ENCODE assay signal across 17 cellular contexts in genomic region chr10:79162861-79163662, GRCh38.
DNase-seq lines count a peak whose midpoint lies in the region; ATAC-seq, FAIRE-seq and TF ChIP-seq lines count a peak whose summit lies in the region.
"Had no signal": no experiment of that assay in that cellular context is flagged by ENCODE, and none has a peak within 500 bp of the region (broad histone marks: within the 10 kb centered on the region; RNA-seq: fewer than 3 reads in every experiment).

No MANE protein-coding gene starts in this region.

- H3K4ac ChIP-seq in trophoblast cell (ENCODE audit: low read depth, low read length): no peak overlapping the region

- TF ChIP-seq CTCF in Caco-2 (IDR thresholded peaks at IDR 0.05; ENCODE audit: insufficient read depth in 1 of 2, low read depth in 1 of 2, low read length in 1 of 2, severe bottlenecking in 1 of 2, unreplicated experiment in 1 of 2) (no peak), Panc1 (IDR thresholded peaks at IDR 0.05) (no peak)

- H3K36me3 Mint-ChIP-seq in Caco-2 (ENCODE audit: insufficient read depth, unreplicated experiment): peaks cover 49% of the 10 kb centered on the region
- no peaks in the 10 kb centered on the region for H3K36me3 Mint-ChIP-seq in activated T-helper 1 cell treated with anti-CD3 and anti-CD28 coated beads, Interleukin-12 subunit alpha, Interleukin-12 subunit beta, Interleukin-2, Interleukin-4 antibody, amounts not matched to agents 30 ng/mL and 10 ng/mL and 1 ng/mL, durations not matched to agents 14 hours and 24 hours and 36 hours (ENCODE audit: low read depth)
- no peaks in the 10 kb centered on the region for H3K36me3 Mint-ChIP-seq in activated T-helper 17 cell treated with anti-CD3 and anti-CD28 coated beads, Interleukin-2, amount 50 U/mL, for 72 hours (ENCODE audit: low read depth)
- H3K36me3 Mint-ChIP-seq: memory B cell had no signal

- no peak overlapping the region for H3K14ac ChIP-seq in trophoblast cell (ENCODE audit: low read length)

- no peak overlapping the region for H3K9ac ChIP-seq in trophoblast cell (ENCODE audit: low read length)

- H3K36me3 ChIP-seq in Caco-2 (ENCODE audit: control insufficient read depth, insufficient read depth, low read length) (peaks cover 3% of the 10 kb centered on the region), Panc1 (ENCODE audit: control insufficient read depth, insufficient read depth, low read length) (no peaks in the 10 kb centered on the region), esophagus (ENCODE audit: control insufficient read depth in 2 of 2, insufficient read depth in 2 of 2, low read length in 1 of 2) (peaks cover 10 to 63% of the 10 kb centered on the region in 2 donors), trophoblast cell (ENCODE audit: control insufficient read depth in 1 of 2, insufficient read depth in 2 of 2, low read length in 2 of 2) (peaks cover 54 to 70% of the 10 kb centered on the region in 2 experiments)

- no peak overlapping the region for H4K8ac ChIP-seq in trophoblast cell (ENCODE audit: low read depth, low read length)

- H3K4me3 Mint-ChIP-seq in Caco-2 (ENCODE audit: unreplicated experiment): no peak overlapping the region
- H3K4me3 Mint-ChIP-seq in activated T-helper 1 cell treated with anti-CD3 and anti-CD28 coated beads, Interleukin-12 subunit alpha, Interleukin-12 subunit beta, Interleukin-2, Interleukin-4 antibody, amounts not matched to agents 30 ng/mL and 10 ng/mL and 1 ng/mL, durations not matched to agents 14 hours and 24 hours and 36 hours: no peak overlapping the region
- H3K4me3 Mint-ChIP-seq in activated T-helper 17 cell treated with anti-CD3 and anti-CD28 coated beads, Interleukin-2, amount 50 U/mL, for 72 hours: no peak overlapping the region
- H3K4me3 Mint-ChIP-seq: CD4-positive, alpha-beta memory T cell; memory B cell had no signal

- FAIRE-seq in frontal cortex (lab: Jason Lieb, UNC): no peak

- no peaks in the 10 kb centered on the region for H3K27me3 Mint-ChIP-seq in Caco-2 (ENCODE audit: insufficient read depth, unreplicated experiment)
- peaks cover 2% of the 10 kb centered on the region for H3K27me3 Mint-ChIP-seq in activated T-helper 1 cell treated with anti-CD3 and anti-CD28 coated beads, Interleukin-12 subunit alpha, Interleukin-12 subunit beta, Interleukin-2, Interleukin-4 antibody, amounts not matched to agents 30 ng/mL and 10 ng/mL and 1 ng/mL, durations not matched to agents 14 hours and 24 hours and 36 hours (ENCODE audit: insufficient read depth)
- H3K27me3 Mint-ChIP-seq in activated T-helper 17 cell treated with anti-CD3 and anti-CD28 coated beads, Interleukin-2, amount 50 U/mL, for 72 hours: no peaks in the 10 kb centered on the region
- H3K27me3 Mint-ChIP-seq: CD4-positive, alpha-beta memory T cell had no signal

- peaks cover 19% of the 10 kb centered on the region for H3K79me1 ChIP-seq in trophoblast cell (ENCODE audit: low read length)

- DNase-seq in Caco-2: no peak
- DNase-seq in Panc1 (ENCODE audit: low read depth, low spot score): no peak
- no peak for DNase-seq in trophoblast cell
- DNase-seq in activated T-helper 1 cell treated with anti-CD3 and anti-CD28 coated beads, Interleukin-12 subunit alpha, Interleukin-12 subunit beta, Interleukin-2, Interleukin-4 antibody, amounts not matched to agents 30 ng/mL and 10 ng/mL and 1 ng/mL, durations not matched to agents 14 hours and 24 hours and 36 hours (ENCODE audit: low spot score): no peak
- no peak for DNase-seq in NCI-H1092 (lab: John Stamatoyannopoulos, UW)
- DNase-seq in frontal cortex (ENCODE audit: low spot score in 2 of 2): no peak
- DNase-seq: activated CD4-positive, CD25-positive, alpha-beta regulatory T cell; activated effector memory CD4-positive, alpha-beta T cell treated with anti-CD3 and anti-CD28 coated beads, Interleukin-2, amount 50 U/mL, for 16 hours; NCI-H446; SIG-M5 had no signal

- H3K27me3 ChIP-seq in Caco-2 (replicated peaks; ENCODE audit: control insufficient read depth, insufficient read depth, low read length): no peaks in the 10 kb centered on the region
- no peaks in the 10 kb centered on the region for H3K27me3 ChIP-seq in Panc1 (ENCODE audit: control insufficient read depth, insufficient read depth, low read length)
- H3K27me3 ChIP-seq in esophagus (ENCODE audit: control insufficient read depth in 1 of 2, insufficient read depth in 2 of 2, low read length in 2 of 2): no peaks in the 10 kb centered on the region
- no peaks in the 10 kb centered on the region for H3K27me3 ChIP-seq in trophoblast cell (ENCODE audit: insufficient read depth, low read length)
- H3K27me3 ChIP-seq: tibial nerve had no signal

- H3K79me2 ChIP-seq in trophoblast cell (ENCODE audit: control insufficient read depth, insufficient read depth, low read length, poor library complexity): peaks cover 17% of the 10 kb centered on the region

- no peak overlapping the region for H2BK5ac ChIP-seq in trophoblast cell (ENCODE audit: low read depth, low read length, poor library complexity)

- H3K4me2 ChIP-seq in trophoblast cell (ENCODE audit: low read length): no peak overlapping the region

- in situ Hi-C loops in Panc1 (cut with HindIII; ENCODE audit: low pct_unique_long_range_greater_than_20kb, low sequenced_read_pairs): no loop called here

- no peak overlapping the region for H2AFZ ChIP-seq in trophoblast cell (ENCODE audit: insufficient read depth, low read length, poor library complexity)

- no peak overlapping the region for H3K27ac ChIP-seq in Panc1 (ENCODE audit: low read length)
- peak overlapping the region; percentile 9 to 63 for H3K27ac ChIP-seq in esophagus (ENCODE audit: low read depth in 2 of 2, low read length in 1 of 2)
- no peak overlapping the region for H3K27ac ChIP-seq in trophoblast cell (ENCODE audit: low read depth, low read length)

- peak overlapping the region; percentile 25 for H3K27ac Mint-ChIP-seq in Caco-2 (ENCODE audit: unreplicated experiment)
- H3K27ac Mint-ChIP-seq in activated T-helper 1 cell treated with anti-CD3 and anti-CD28 coated beads, Interleukin-12 subunit alpha, Interleukin-12 subunit beta, Interleukin-2, Interleukin-4 antibody, amounts not matched to agents 30 ng/mL and 10 ng/mL and 1 ng/mL, durations not matched to agents 14 hours and 24 hours and 36 hours: no peak overlapping the region
- no peak overlapping the region for H3K27ac Mint-ChIP-seq in activated T-helper 17 cell treated with anti-CD3 and anti-CD28 coated beads, Interleukin-2, amount 50 U/mL, for 72 hours
- H3K27ac Mint-ChIP-seq: CD4-positive, alpha-beta memory T cell; memory B cell had no signal

- H3K9me3 ChIP-seq in Caco-2: no peaks in the 10 kb centered on the region
- no peaks in the 10 kb centered on the region for H3K9me3 ChIP-seq in Panc1 (ENCODE audit: control insufficient read depth, insufficient read depth, low read depth, low read length)
- no peaks in the 10 kb centered on the region for H3K9me3 ChIP-seq in esophagus (ENCODE audit: control insufficient read depth in 2 of 2, insufficient read depth in 1 of 2, low read depth in 1 of 2, low read length in 1 of 2)
- H3K9me3 ChIP-seq in trophoblast cell (ENCODE audit: insufficient read depth, low read depth, low read length): peaks cover 2% of the 10 kb centered on the region
- H3K9me3 ChIP-seq: tibial nerve had no signal

- H3K4me1 ChIP-seq in Caco-2 (peaks cover 17% of the 10 kb centered on the region), Panc1 (ENCODE audit: control insufficient read depth, insufficient read depth, low read length) (peaks cover 42% of the 10 kb centered on the region), esophagus (ENCODE audit: control insufficient read depth in 2 of 2, insufficient read depth in 2 of 2, low read length in 1 of 2) (peaks cover 9 to 32% of the 10 kb centered on the region in 2 donors), trophoblast cell (ENCODE audit: control insufficient read depth in 1 of 2, insufficient read depth in 2 of 2, low read length in 2 of 2) (peaks cover 25 to 29% of the 10 kb centered on the region in 2 experiments)

- H3K23ac ChIP-seq in trophoblast cell (ENCODE audit: low read length): no peak overlapping the region

- no peak overlapping the region for H4K12ac ChIP-seq in trophoblast cell (ENCODE audit: low read depth, low read length)

- POLR2A ChIA-PET in Caco-2 (lab: Charles Lee): no interaction called here
- POLR2A ChIA-PET in Panc1 (lab: Charles Lee): no interaction called here

- H2AK5ac ChIP-seq in trophoblast cell (ENCODE audit: low read length): no peak overlapping the region

- no peak overlapping the region for H4K91ac ChIP-seq in trophoblast cell (ENCODE audit: low read depth, low read length)

- BruUV-seq in Caco-2 (replicated peaks; lab: Mats Ljungman, UMichigan) (no TSS peak), Panc1 (replicated peaks; lab: Mats Ljungman, UMichigan) (no TSS peak)

- CTCF ChIA-PET in Caco-2 (lab: Charles Lee): no interaction called here
- CTCF ChIA-PET in Panc1 (lab: Charles Lee): no interaction called here

- peaks cover 22% of the 10 kb centered on the region for H3K4me1 Mint-ChIP-seq in Caco-2 (ENCODE audit: low read depth, unreplicated experiment)
- no peaks in the 10 kb centered on the region for H3K4me1 Mint-ChIP-seq in activated T-helper 1 cell treated with anti-CD3 and anti-CD28 coated beads, Interleukin-12 subunit alpha, Interleukin-12 subunit beta, Interleukin-2, Interleukin-4 antibody, amounts not matched to agents 30 ng/mL and 10 ng/mL and 1 ng/mL, durations not matched to agents 14 hours and 24 hours and 36 hours (ENCODE audit: low read depth)
- peaks cover 5% of the 10 kb centered on the region for H3K4me1 Mint-ChIP-seq in activated T-helper 17 cell treated with anti-CD3 and anti-CD28 coated beads, Interleukin-2, amount 50 U/mL, for 72 hours

- 47 to 61% methylated on average over 17 of the region's 17 CpGs for WGBS in esophagus, 2 donors
- WGBS in trophoblast cell (ENCODE audit: extremely low coverage, insufficient coverage, insufficient read length): no CpG with 5 or more reads among the region's 17 CpGs

- ATAC-seq in Panc1: peak; percentile 30
- ATAC-seq in activated T-helper 17 cell treated with anti-CD3 and anti-CD28 coated beads, Interleukin-2, amount 50 U/mL, for 72 hours (replicated peaks): no peak
- ATAC-seq: HCT116, right cardiac atrium had no signal

- H3K4me3 ChIP-seq in Caco-2 (ENCODE audit: low read depth, low read length) (no peak overlapping the region), Panc1 (ENCODE audit: low read depth in 2 of 2, low read length in 2 of 2) (no peak overlapping the region), esophagus (ENCODE audit: low read depth in 1 of 2, low read length in 2 of 2) (no peak overlapping the region), trophoblast cell (ENCODE audit: low read depth, low read length) (no peak overlapping the region)
- H3K4me3 ChIP-seq: tibial nerve had no signal

- no peak overlapping the region for H2BK12ac ChIP-seq in trophoblast cell (ENCODE audit: low read length)

- H3K9me3 Mint-ChIP-seq in Caco-2 (ENCODE audit: unreplicated experiment): no peaks in the 10 kb centered on the region
- H3K9me3 Mint-ChIP-seq in activated T-helper 1 cell treated with anti-CD3 and anti-CD28 coated beads, Interleukin-12 subunit alpha, Interleukin-12 subunit beta, Interleukin-2, Interleukin-4 antibody, amounts not matched to agents 30 ng/mL and 10 ng/mL and 1 ng/mL, durations not matched to agents 14 hours and 24 hours and 36 hours: no peaks in the 10 kb centered on the region
- no peaks in the 10 kb centered on the region for H3K9me3 Mint-ChIP-seq in activated T-helper 17 cell treated with anti-CD3 and anti-CD28 coated beads, Interleukin-2, amount 50 U/mL, for 72 hours
- H3K9me3 Mint-ChIP-seq: CD4-positive, alpha-beta memory T cell; memory B cell had no signal

- no peak overlapping the region for H2BK120ac ChIP-seq in trophoblast cell (ENCODE audit: insufficient read depth, low read length, poor library complexity)

- intact Hi-C loops in Caco-2 (cut with micrococcal nuclease; ENCODE audit: unreplicated experiment) (no loop called here), Panc1 (cut with micrococcal nuclease; ENCODE audit: unreplicated experiment) (no loop called here)
- intact Hi-C loops in activated T-helper 1 cell treated with anti-CD3 and anti-CD28 coated beads, Interleukin-12 subunit alpha, Interleukin-12 subunit beta, Interleukin-2, Interleukin-4 antibody, amounts not matched to agents 30 ng/mL and 10 ng/mL and 1 ng/mL, durations not matched to agents 14 hours and 24 hours and 36 hours (cut with micrococcal nuclease): no loop called here

- peak overlapping the region; percentile 31 for H3K18ac ChIP-seq in trophoblast cell (ENCODE audit: low read length)

Comparison
In these comparisons a context has a peak if more than half of its experiments do, and no peak if none do; other contexts are left out.
1. H3K27ac ChIP-seq: peak in esophagus (2 of 2); none in Panc1 (single experiment) and trophoblast cell (single experiment).